Comparison of ENCODE assay signal across 16 cellular contexts in the genomic region with DNA sequence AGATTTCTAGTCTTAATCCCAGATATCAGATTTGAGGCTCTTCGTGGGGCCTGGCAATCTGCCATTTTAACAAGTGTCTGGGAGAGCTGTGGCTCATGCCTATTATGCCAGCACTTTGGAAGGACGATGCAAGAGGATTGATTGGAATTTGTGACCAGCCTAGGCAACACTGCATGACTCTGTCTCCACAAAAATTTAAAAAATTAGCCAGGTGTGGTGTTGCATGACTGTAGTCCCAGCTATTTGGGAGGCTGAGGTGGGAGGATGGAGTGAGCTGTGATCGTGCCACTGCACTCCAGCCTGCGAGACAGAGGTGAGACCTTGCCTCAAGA. TPM values are rescaled to one million over a fixed set of nuclear protein-coding genes. Genes with fewer than 3 reads are reported as not detected.
DNase-seq lines count a peak whose midpoint lies in the region; ATAC-seq, FAIRE-seq and TF ChIP-seq lines count a peak whose summit lies in the region.
"Had no signal": no experiment of that assay in that cellular context is flagged by ENCODE, and none has a peak within 500 bp of the region (broad histone marks: within the 10 kb centered on the region; RNA-seq: fewer than 3 reads in every experiment).

No MANE protein-coding gene starts in this region.

- peak overlapping the region; percentile 34; the same call in 1 of the 2 replicates for H2AFZ ChIP-seq in PC-9

- intact Hi-C loops in PC-9 (cut with micrococcal nuclease; ENCODE audit: unreplicated experiment), result loop anchor here (1.0 kb wide), 2 partner anchors 8 to 20 kb away; no protein-coding TSS in a partner anchor
- intact Hi-C loops in ascending aorta (cut with DNase I), result no loop called here

- H3K36me3 Mint-ChIP-seq in chondrocyte (ENCODE audit: low read depth), result no peaks in the 10 kb centered on the region
- H3K36me3 Mint-ChIP-seq in nephron (ENCODE audit: low read depth), result no peaks in the 10 kb centered on the region
- no peaks in the 10 kb centered on the region for H3K36me3 Mint-ChIP-seq in stimulated activated memory B cell treated with anti-CD40 and anti-IgM and Interleukin-4, amounts not matched to agents 10 μg/mL and 1 μg/mL and 100 μg/mL, for 72 hours

- no peaks in the 10 kb centered on the region for H4K20me1 ChIP-seq in PC-9 (ENCODE audit: insufficient read depth)

- H3K4me1 Mint-ChIP-seq in chondrocyte (ENCODE audit: low read depth) (peaks cover 29% of the 10 kb centered on the region), nephron (peaks cover 7% of the 10 kb centered on the region)
- H3K4me1 Mint-ChIP-seq in stimulated activated memory B cell treated with anti-CD40 and anti-IgM and Interleukin-4, amounts not matched to agents 10 μg/mL and 1 μg/mL and 100 μg/mL, for 72 hours, result no peaks in the 10 kb centered on the region
- H3K4me1 Mint-ChIP-seq: central memory CD8-positive, alpha-beta T cell had no signal

- H3K4me3 Mint-ChIP-seq in chondrocyte (ENCODE audit: unreplicated experiment), result no peak overlapping the region
- H3K4me3 Mint-ChIP-seq in nephron, result no peak overlapping the region
- no peak overlapping the region for H3K4me3 Mint-ChIP-seq in stimulated activated memory B cell treated with anti-CD40 and anti-IgM and Interleukin-4, amounts not matched to agents 10 μg/mL and 1 μg/mL and 100 μg/mL, for 72 hours
- H3K4me3 Mint-ChIP-seq: central memory CD8-positive, alpha-beta T cell had no signal

- no peak for ATAC-seq in stimulated activated memory B cell treated with anti-CD40 and anti-IgM and Interleukin-4, amounts not matched to agents 10 μg/mL and 1 μg/mL and 100 μg/mL, for 72 hours
- ATAC-seq in HG03571 (IDR thresholded peaks at IDR 0.05; ENCODE audit: unreplicated experiment), result no peak

- WGBS in small intestine, 3 donors, result 73 to 78% (median 74%) methylated on average over 4 of the region's 4 CpGs

- CTCF ChIA-PET in PC-9 (lab: Charles Lee), result no interaction called here

- TF ChIP-seq CTCF in PC-9 (conservative IDR thresholded peaks at IDR 0.05), result no peak
- TF ChIP-seq CTCF in chondrocyte (IDR thresholded peaks at IDR 0.05), result no peak
- no peak for TF ChIP-seq CTCF in nephron (IDR thresholded peaks at IDR 0.05; ENCODE audit: unreplicated experiment in 3 of 3)
- no peak for TF ChIP-seq CTCF in ascending aorta (IDR thresholded peaks at IDR 0.05)

- peak overlapping the region; percentile 61 for H3K4me2 ChIP-seq in PC-9

- H3K27me3 Mint-ChIP-seq in chondrocyte (ENCODE audit: low read depth), result no peaks in the 10 kb centered on the region
- H3K27me3 Mint-ChIP-seq in nephron (ENCODE audit: low read depth), result peaks cover 4% of the 10 kb centered on the region
- H3K27me3 Mint-ChIP-seq in stimulated activated memory B cell treated with anti-CD40 and anti-IgM and Interleukin-4, amounts not matched to agents 10 μg/mL and 1 μg/mL and 100 μg/mL, for 72 hours, result peaks cover 13% of the 10 kb centered on the region

- no peaks in the 10 kb centered on the region for H3K79me2 ChIP-seq in PC-9 (ENCODE audit: low read depth)

- H3K36me3 ChIP-seq in PC-9 (ENCODE audit: low read depth) (no peaks in the 10 kb centered on the region), ascending aorta (no peaks in the 10 kb centered on the region), small intestine (ENCODE audit: control insufficient read depth in 2 of 2, insufficient read depth in 2 of 2, low read length in 2 of 2) (no peaks in the 10 kb centered on the region)

- H3K9me3 ChIP-seq in PC-9 (ENCODE audit: insufficient read depth, low read depth) (no peaks in the 10 kb centered on the region), ascending aorta (no peaks in the 10 kb centered on the region), small intestine (ENCODE audit: control insufficient read depth, low read depth) (no peaks in the 10 kb centered on the region)

- DNase-seq in EL (peak; percentile 79), PC-9 (peak; percentile 66 to 93), chondrocyte (ENCODE audit: low spot score) (no peak), ascending aorta (ENCODE audit: low spot score in 2 of 2) (no peak), small intestine (no peak)
- DNase-seq: activated CD4-positive, alpha-beta T cell treated with anti-CD3 and anti-CD28 coated beads, Interleukin-2, amount 50 U/mL, for 1 hour; activated effector memory CD4-positive, alpha-beta T cell treated with Interleukin-2 at 50 U/mL for 16 hours; C1 segment of cervical spinal cord; midbrain; NCI-H1436 treated with DMSO at 0.1 percent for 48 hours; NCI-H774 had no signal

- H3K9me2 ChIP-seq in PC-9 (ENCODE audit: insufficient read depth), result no peaks in the 10 kb centered on the region

- no TSS peak for BruUV-seq in PC-9 (replicated peaks; lab: Mats Ljungman, UMichigan)

- no peaks in the 10 kb centered on the region for H3K27me3 ChIP-seq in PC-9 (ENCODE audit: insufficient read depth, low read depth)
- no peaks in the 10 kb centered on the region for H3K27me3 ChIP-seq in ascending aorta
- H3K27me3 ChIP-seq in small intestine (ENCODE audit: control insufficient read depth in 2 of 2, insufficient read depth in 2 of 2, low read length in 2 of 2), result no peaks in the 10 kb centered on the region

- peak overlapping the region; percentile 28; the same call in 1 of the 2 replicates for H3K4me3 ChIP-seq in PC-9
- H3K4me3 ChIP-seq in ascending aorta, result no peak overlapping the region
- H3K4me3 ChIP-seq in small intestine (ENCODE audit: low read depth in 1 of 2, low read length in 2 of 2), result no peak overlapping the region

- H3K27ac Mint-ChIP-seq in chondrocyte (ENCODE audit: unreplicated experiment), result peak overlapping the region; percentile 71
- peak overlapping the region; percentile 61 to 94 (median 90) for H3K27ac Mint-ChIP-seq in nephron
- H3K27ac Mint-ChIP-seq in stimulated activated memory B cell treated with anti-CD40 and anti-IgM and Interleukin-4, amounts not matched to agents 10 μg/mL and 1 μg/mL and 100 μg/mL, for 72 hours, result no peak overlapping the region

- POLR2A ChIA-PET in PC-9 (lab: Charles Lee; ENCODE audit: unreplicated experiment), result interaction anchor here (0.6 kb wide), 1 partner anchor 209 kb away, joined by 6 read pairs; no protein-coding TSS in a partner anchor

- H3K4me1 ChIP-seq in PC-9 (replicated peaks; ENCODE audit: insufficient read depth) (peaks cover 36% of the 10 kb centered on the region), ascending aorta (peaks cover 0 to 6% of the 10 kb centered on the region in 2 donors), small intestine (ENCODE audit: control insufficient read depth in 2 of 2, insufficient read depth in 1 of 2, low read depth in 1 of 2, low read length in 1 of 2) (no peaks in the 10 kb centered on the region)

- H3K9me3 Mint-ChIP-seq in chondrocyte (ENCODE audit: low read depth) (no peaks in the 10 kb centered on the region), nephron (peaks cover 3% of the 10 kb centered on the region)
- H3K9me3 Mint-ChIP-seq in stimulated activated memory B cell treated with anti-CD40 and anti-IgM and Interleukin-4, amounts not matched to agents 10 μg/mL and 1 μg/mL and 100 μg/mL, for 72 hours, result no peaks in the 10 kb centered on the region
- H3K9me3 Mint-ChIP-seq: central memory CD8-positive, alpha-beta T cell had no signal

- peaks cover 25% of the 10 kb centered on the region for H3F3A ChIP-seq in PC-9 (ENCODE audit: insufficient read depth, low read depth)

- H3K27ac ChIP-seq in PC-9, result peak overlapping the region; percentile 95
- H3K27ac ChIP-seq in ascending aorta, result no peak overlapping the region
- H3K27ac ChIP-seq in small intestine (ENCODE audit: low read depth in 1 of 2, low read length in 1 of 2), result no peak overlapping the region

- no peak for FAIRE-seq in small intestine (lab: Jason Lieb, UNC)
- FAIRE-seq: endothelial cell of umbilical vein had no signal

RNA-seq across cellular contexts. Expression of gene YTHDC1, which starts 19.6 kb away (rescaled TPM):
- 64.1 and 83.6 TPM in 2 replicates for total RNA-seq in PC-9 (2021)
- total RNA-seq in chondrocyte, result 53.9 to 54.8 TPM (median 54.1 TPM) in 3 replicates
- 17.6 TPM for total RNA-seq in ascending aorta
- 10 to 100 TPM; 30.2 to 36.5 (median 31.9) TPM for polyA plus RNA-seq in small intestine

Comparison
In these comparisons a context has a peak if more than half of its experiments do, and no peak if none do; other contexts are left out.
1. DNase-seq: peak in EL (single experiment) and PC-9 (2 of 2); none in chondrocyte (single experiment), ascending aorta (0 of 2) and small intestine (single experiment).